ENCODE assay signal across 25 cellular contexts in the genomic region with DNA sequence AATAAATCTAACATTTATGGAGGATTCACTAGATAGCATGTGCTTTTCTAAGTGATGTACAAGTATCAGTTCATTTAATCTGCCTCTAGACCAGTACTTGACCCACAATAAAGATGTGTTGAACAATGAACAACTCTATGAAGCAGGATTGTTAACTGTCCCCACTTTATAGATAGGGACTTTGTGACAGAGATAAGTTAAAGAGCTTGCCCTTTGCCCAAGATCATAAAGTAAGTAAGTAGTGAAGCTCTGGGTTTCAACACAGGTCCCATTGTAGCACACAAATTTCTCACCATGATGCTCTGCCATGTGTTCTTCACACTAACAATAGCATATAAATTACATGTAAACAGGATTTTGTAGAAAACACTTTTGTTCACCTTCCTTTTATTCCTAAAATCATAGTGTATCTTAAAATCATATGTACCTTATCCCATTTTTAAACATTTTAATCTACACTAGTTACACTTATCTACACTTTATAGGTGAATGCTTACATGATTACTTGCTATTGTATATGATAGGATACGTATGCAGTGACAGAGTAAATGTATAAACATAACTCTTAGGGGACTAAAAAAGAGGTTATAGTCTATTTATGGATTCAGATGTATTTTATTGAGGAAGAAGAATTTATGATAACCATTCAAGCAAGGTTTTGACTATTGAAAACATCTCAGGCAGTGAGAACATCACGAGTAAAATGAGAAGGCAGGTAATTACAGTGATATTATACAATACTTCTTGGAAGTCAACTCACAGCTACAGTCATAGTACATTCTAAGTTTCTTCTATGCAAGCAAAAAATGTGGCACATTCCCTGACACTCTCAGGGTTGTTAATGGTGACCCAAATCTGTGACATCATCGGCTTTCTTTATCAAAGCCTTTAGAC.
"Had no signal": no experiment of that assay in that cellular context is flagged by ENCODE, and none has a peak within 500 bp of the region (broad histone marks: within the 10 kb centered on the region; RNA-seq: fewer than 3 reads in every experiment).

No MANE protein-coding gene starts in this region.

- H3K4me1 ChIP-seq: pancreas, psoas muscle, stomach, thyroid gland, tibial nerve, upper lobe of left lung, vagina had no signal

- H3K27me3 ChIP-seq: neutrophil, pancreas, stomach, thyroid gland, tibial nerve, upper lobe of left lung, vagina had no signal

- H3K36me3 ChIP-seq: neutrophil, pancreas, stomach, thoracic aorta, thyroid gland, tibial nerve, upper lobe of left lung, vagina had no signal

- DNase-seq: naive thymus-derived CD8-positive, alpha-beta T cell; nephron progenitor cell; nucleus accumbens; pancreas; psoas muscle; right cardiac atrium; stimulated activated CD4-positive, alpha-beta T cell treated with anti-CD3 and anti-CD28 coated beads, Interleukin-15, amount 100 ng/mL, for 24 hours; stimulated activated CD4-positive, alpha-beta T cell treated with anti-CD3 and anti-CD28 coated beads, Interleukin-2, amount 100 ng/mL, for 24 hours; stimulated activated CD4-positive, alpha-beta T cell treated with anti-CD3 and anti-CD28 coated beads, Interleukin-2, amount 100 ng/mL, for 48 hours; stimulated activated CD4-positive, alpha-beta T cell treated with anti-CD3 and anti-CD28 coated beads, Interleukin-4, amount 100 ng/mL, for 24 hours; stimulated activated naive B cell treated with anti-CD40 and anti-IgM and Interleukin-4, amounts not matched to agents 10 μg/mL and 1 μg/mL and 100 μg/mL, for 72 hours; stimulated activated naive CD4-positive, alpha-beta T cell treated with Interleukin-2 at 50 U/mL for 16 hours; stomach; thyroid gland; trophoblast cell; upper lobe of left lung had no signal

- H3K9me3 ChIP-seq: neutrophil, pancreas, psoas muscle, stomach, thoracic aorta, thyroid gland, tibial nerve, upper lobe of left lung, vagina had no signal

- H3K4me3 ChIP-seq: pancreas, psoas muscle, skin epidermis, stomach, thoracic aorta, thyroid gland, tibial nerve, upper lobe of left lung, vagina had no signal

- ATAC-seq: naive thymus-derived CD8-positive, alpha-beta T cell; natural killer cell treated with Interleukin-12 subunit alpha and Interleukin-12 subunit beta and Interleukin-15 and Interleukin-18, amount 100 ng/mL, for 72 hours; pancreas; psoas muscle; right cardiac atrium; sciatic nerve; stimulated activated effector memory CD8-positive, alpha-beta T cell treated with anti-CD3 and anti-CD28 coated beads, Interleukin-12 subunit alpha, Interleukin-12 subunit beta, amount 100 ng/mL, for 72 hours; stimulated activated naive B cell treated with anti-CD40 and anti-IgM and Interleukin-4, amounts not matched to agents 10 μg/mL and 1 μg/mL and 100 μg/mL, for 72 hours had no signal

- H3K27ac ChIP-seq: neutrophil, pancreas, psoas muscle, skin epidermis, stomach, thoracic aorta, thyroid gland, tibial nerve, upper lobe of left lung, vagina had no signal

- FAIRE-seq: pancreas, urothelium cell line had no signal
